ENCODE assay signal across 3 cellular contexts in genomic region chr18:80159713-80160636, GRCh38.
TF ChIP-seq lines count a peak whose summit lies in the region.

No MANE protein-coding gene starts in this region.

TF ChIP-seq in WTC11, 78 proteins besides CTCF, POLR2A, EP300 and RAD21 (continues in another document):
- TF ChIP-seq ZBTB43 (CRISPR knock-in tag; IDR thresholded peaks at IDR 0.05) (no peak), AFF4 (CRISPR knock-in tag; IDR thresholded peaks at IDR 0.05; ENCODE audit: borderline replicate concordance) (no peak), GRHL2 (CRISPR knock-in tag; IDR thresholded peaks at IDR 0.05; ENCODE audit: insufficient replicate concordance, severe bottlenecking) (no peak), FOXK1 (CRISPR knock-in tag; IDR thresholded peaks at IDR 0.05) (no peak), PREB (CRISPR knock-in tag; IDR thresholded peaks at IDR 0.05; ENCODE audit: borderline replicate concordance) (no peak), ZSCAN18 (CRISPR knock-in tag; IDR thresholded peaks at IDR 0.05) (no peak), ZNF121 (CRISPR knock-in tag; IDR thresholded peaks at IDR 0.05) (no peak), PRRX2 (CRISPR knock-in tag; IDR thresholded peaks at IDR 0.05) (no peak)

TF ChIP-seq in H1, 55 proteins besides CTCF, POLR2A, EP300 and RAD21:
- TF ChIP-seq USF2 (IDR thresholded peaks at IDR 0.05; ENCODE audit: low read length), result no peak
- TF ChIP-seq JUND (IDR thresholded peaks at IDR 0.05; ENCODE audit: low read length), result no peak
- TF ChIP-seq ATF2 (IDR thresholded peaks at IDR 0.05; ENCODE audit: low read length), result no peak
- no peak for TF ChIP-seq SP1 (IDR thresholded peaks at IDR 0.05; ENCODE audit: low read depth, low read length)
- no peak for TF ChIP-seq CTBP2 (IDR thresholded peaks at IDR 0.05; ENCODE audit: borderline replicate concordance, insufficient read depth, insufficient read length, low read length)
- TF ChIP-seq KDM4A (IDR thresholded peaks at IDR 0.05; ENCODE audit: low read depth, low read length, severe bottlenecking), result no peak
- no peak for TF ChIP-seq SP2 (IDR thresholded peaks at IDR 0.05; ENCODE audit: low read length)
- TF ChIP-seq TAF1 (IDR thresholded peaks at IDR 0.05; ENCODE audit: low read depth, low read length), result no peak
- no peak for TF ChIP-seq RBBP5 (IDR thresholded peaks at IDR 0.05; ENCODE audit: borderline replicate concordance, low read depth, low read length)
- TF ChIP-seq TAF7 (optimal IDR thresholded peaks at IDR 0.05; ENCODE audit: borderline replicate concordance, low read depth, low read length), result no peak
- no peak for TF ChIP-seq SAP30 (IDR thresholded peaks at IDR 0.05; ENCODE audit: insufficient read depth, insufficient replicate concordance, low read length)
- TF ChIP-seq E2F6 (IDR thresholded peaks at IDR 0.05), result no peak
- no peak for TF ChIP-seq ZNF274 (IDR thresholded peaks at IDR 0.05; ENCODE audit: borderline replicate concordance, extremely low read depth, low read length)
- no peak for TF ChIP-seq TCF12 (IDR thresholded peaks at IDR 0.05; ENCODE audit: low read depth, low read length)

TF ChIP-seq in HEK293T, 16 proteins besides CTCF, POLR2A, EP300 and RAD21:
- TF ChIP-seq BHLHE40 (IDR thresholded peaks at IDR 0.05; ENCODE audit: borderline replicate concordance), result no peak
